Comparison of ENCODE assay signal across 34 cellular contexts in the genomic region with DNA sequence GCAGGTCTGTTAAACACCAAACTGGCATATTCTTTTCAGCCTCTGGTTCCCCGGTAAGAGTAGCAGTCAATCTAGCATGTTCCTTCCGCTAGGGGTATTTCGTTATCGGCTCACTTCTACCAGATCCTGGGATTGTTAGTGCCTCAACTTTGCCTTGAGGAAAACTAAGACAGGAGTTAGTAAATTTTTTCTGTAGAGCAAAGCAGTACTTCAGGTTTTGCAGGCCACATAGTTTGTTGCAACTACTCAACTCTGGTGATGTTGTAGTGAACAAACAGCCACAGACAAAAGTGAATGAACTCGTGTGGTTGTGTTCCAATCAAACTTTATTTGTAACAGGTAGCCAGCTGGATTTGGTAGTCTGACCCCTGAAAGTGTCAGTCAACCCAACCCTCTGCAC. TPM values are rescaled to one million over a fixed set of nuclear protein-coding genes. Genes with fewer than 3 reads are reported as not detected.
A peak's percentile ranks its signal among the peaks of the same experiment; 100 is the strongest.
DNase-seq lines count a peak whose midpoint lies in the region; TF ChIP-seq lines count a peak whose summit lies in the region.
"Had no signal": no experiment of that assay in that cellular context is flagged by ENCODE, and none has a peak within 500 bp of the region (broad histone marks: within the 10 kb centered on the region; RNA-seq: fewer than 3 reads in every experiment).

No MANE protein-coding gene starts in this region.

- H3K9me3 ChIP-seq in smooth muscle cell (replicated peaks; ENCODE audit: low read depth): no peaks in the 10 kb centered on the region
- no peaks in the 10 kb centered on the region for H3K9me3 ChIP-seq in neuronal stem cell (replicated peaks in 1 of 2; ENCODE audit: control insufficient read depth in 2 of 2, insufficient read depth in 1 of 2, low read depth in 1 of 2, low read length in 2 of 2)
- H3K9me3 ChIP-seq: BLaER1 treated with 17β-estradiol and CSF1 and Interleukin-3, amounts not matched to agents 10 nM and 100 nM; esophagus muscularis mucosa; left ventricle myocardium inferior; MG63; sigmoid colon; transverse colon had no signal

- H3K4ac ChIP-seq in neuronal stem cell (ENCODE audit: low read length): no peak overlapping the region

- H3K27ac ChIP-seq in RWPE1 (peak overlapping the region; percentile 56), smooth muscle cell (ENCODE audit: low read depth) (peak overlapping the region; percentile 76), neuronal stem cell (replicated peaks; ENCODE audit: low read length) (no peak overlapping the region)
- H3K27ac ChIP-seq: BLaER1 treated with 17β-estradiol and CSF1 and Interleukin-3, amounts not matched to agents 10 nM and 100 nM; left ventricle myocardium inferior; transverse colon had no signal

- no peaks in the 10 kb centered on the region for H3K27me3 Mint-ChIP-seq in activated T-cell treated with anti-CD3 and anti-CD28 coated beads, Interleukin-2, amount 50 U/mL, for 24 hours
- H3K27me3 Mint-ChIP-seq in endothelial cell (ENCODE audit: unreplicated experiment): peaks cover 3% of the 10 kb centered on the region
- H3K27me3 Mint-ChIP-seq: activated naive CD4-positive, alpha-beta T cell treated with anti-CD3 and anti-CD28 coated beads, Interleukin-2, amount 50 U/mL, for 24 hours; central memory CD8-positive, alpha-beta T cell; natural killer cell treated with Interleukin-12 subunit alpha and Interleukin-12 subunit beta and Interleukin-15 and Interleukin-18, amount 100 ng/mL, for 72 hours had no signal

- H2BK5ac ChIP-seq in neuronal stem cell (ENCODE audit: low read length): no peak overlapping the region

- TF ChIP-seq CTCF in RWPE1 (conservative IDR thresholded peaks at IDR 0.05; ENCODE audit: low read depth) (no peak), endothelial cell (IDR thresholded peaks at IDR 0.05; ENCODE audit: unreplicated experiment) (no peak), smooth muscle cell (IDR thresholded peaks at IDR 0.05; ENCODE audit: borderline replicate concordance, insufficient read depth, poor library complexity, severe bottlenecking) (no peak)

- H2AFZ ChIP-seq in smooth muscle cell (ENCODE audit: low read depth) (no peak overlapping the region), neuronal stem cell (ENCODE audit: low read length) (no peak overlapping the region)
- H2AFZ ChIP-seq: GM23338, hepatocyte had no signal

- H4K91ac ChIP-seq in neuronal stem cell (ENCODE audit: low read depth, low read length, poor library complexity): no peak overlapping the region

- H3K79me1 ChIP-seq in neuronal stem cell (ENCODE audit: low read depth, low read length): peaks cover 8% of the 10 kb centered on the region

- no peak overlapping the region for H2BK15ac ChIP-seq in neuronal stem cell (ENCODE audit: low read length)

- H3K36me3 ChIP-seq in smooth muscle cell (ENCODE audit: low read depth) (peaks cover 7% of the 10 kb centered on the region), neuronal stem cell (replicated peaks in 1 of 2; ENCODE audit: control insufficient read depth in 2 of 2, insufficient read depth in 2 of 2, low read length in 2 of 2) (peaks cover 71 to 97% of the 10 kb centered on the region in 2 donors)

- H3F3A ChIP-seq in smooth muscle cell (ENCODE audit: low read depth): peaks cover 59% of the 10 kb centered on the region

- no peak overlapping the region for H3K4me3 ChIP-seq in smooth muscle cell
- no peak overlapping the region for H3K4me3 ChIP-seq in neuronal stem cell (ENCODE audit: low read length in 2 of 2)
- H3K4me3 ChIP-seq: BLaER1 treated with 17β-estradiol and CSF1 and Interleukin-3, amounts not matched to agents 10 nM and 100 nM; esophagus muscularis mucosa; GM23338; hepatocyte; K562; left ventricle myocardium inferior; MG63; sigmoid colon; transverse colon had no signal

- no peak overlapping the region for H3K9ac ChIP-seq in smooth muscle cell (ENCODE audit: low read depth)
- no peak overlapping the region for H3K9ac ChIP-seq in neuronal stem cell (ENCODE audit: low read depth, low read length, poor library complexity)
- H3K9ac ChIP-seq: BLaER1 treated with 17β-estradiol and CSF1 and Interleukin-3, amounts not matched to agents 10 nM and 100 nM had no signal

- H3K4me2 ChIP-seq in smooth muscle cell (no peak overlapping the region), neuronal stem cell (ENCODE audit: insufficient read depth, low read length, poor library complexity, severe bottlenecking) (no peak overlapping the region)
- H3K4me2 ChIP-seq: BLaER1 treated with 17β-estradiol and CSF1 and Interleukin-3, amounts not matched to agents 10 nM and 100 nM; GM23338; hepatocyte had no signal

- no peaks in the 10 kb centered on the region for H3K9me3 Mint-ChIP-seq in activated T-cell treated with anti-CD3 and anti-CD28 coated beads, Interleukin-2, amount 50 U/mL, for 24 hours
- H3K9me3 Mint-ChIP-seq in endothelial cell (ENCODE audit: unreplicated experiment): no peaks in the 10 kb centered on the region
- H3K9me3 Mint-ChIP-seq: activated naive CD4-positive, alpha-beta T cell treated with anti-CD3 and anti-CD28 coated beads, Interleukin-2, amount 50 U/mL, for 24 hours; central memory CD8-positive, alpha-beta T cell; GM23338; natural killer cell treated with Interleukin-12 subunit alpha and Interleukin-12 subunit beta and Interleukin-15 and Interleukin-18, amount 100 ng/mL, for 72 hours had no signal

- H3K4me3 Mint-ChIP-seq in activated T-cell treated with anti-CD3 and anti-CD28 coated beads, Interleukin-2, amount 50 U/mL, for 24 hours: no peak overlapping the region
- peak overlapping the region; percentile 5 for H3K4me3 Mint-ChIP-seq in endothelial cell (ENCODE audit: unreplicated experiment)
- H3K4me3 Mint-ChIP-seq: activated CD8-positive, alpha-beta T cell treated with anti-CD3 and anti-CD28 coated beads, Interleukin-2, amount 10 ng/mL, durations not matched to agents 7 days and 5 days; activated naive CD4-positive, alpha-beta T cell treated with anti-CD3 and anti-CD28 coated beads, Interleukin-2, amount 50 U/mL, for 24 hours; central memory CD8-positive, alpha-beta T cell; GM23338; immature natural killer cell; natural killer cell treated with Interleukin-12 subunit alpha and Interleukin-12 subunit beta and Interleukin-15 and Interleukin-18, amount 100 ng/mL, for 72 hours had no signal

- peak overlapping the region; percentile 22 for H3K27ac Mint-ChIP-seq in activated T-cell treated with anti-CD3 and anti-CD28 coated beads, Interleukin-2, amount 50 U/mL, for 24 hours
- H3K27ac Mint-ChIP-seq in endothelial cell (ENCODE audit: unreplicated experiment): no peak overlapping the region
- H3K27ac Mint-ChIP-seq: activated CD8-positive, alpha-beta T cell treated with anti-CD3 and anti-CD28 coated beads, Interleukin-2, amount 10 ng/mL, durations not matched to agents 7 days and 5 days; activated naive CD4-positive, alpha-beta T cell treated with anti-CD3 and anti-CD28 coated beads, Interleukin-2, amount 50 U/mL, for 24 hours; GM23338; natural killer cell treated with Interleukin-12 subunit alpha and Interleukin-12 subunit beta and Interleukin-15 and Interleukin-18, amount 100 ng/mL, for 72 hours had no signal

- H3K4me1 Mint-ChIP-seq in activated T-cell treated with anti-CD3 and anti-CD28 coated beads, Interleukin-2, amount 50 U/mL, for 24 hours (ENCODE audit: low read depth): peaks cover 10% of the 10 kb centered on the region
- peaks cover 7% of the 10 kb centered on the region for H3K4me1 Mint-ChIP-seq in endothelial cell (ENCODE audit: unreplicated experiment)

- WGBS in smooth muscle cell (ENCODE audit: low lambda C conversion rate): 71% methylated on average over 5 of the region's 5 CpGs
- WGBS in neuronal stem cell (ENCODE audit: extremely low coverage in 2 of 2, insufficient read length in 2 of 2, insufficient replicate concordance in 1 of 2), 2 donors: no CpG with 5 or more reads among the region's 5 CpGs

- H4K20me1 ChIP-seq in smooth muscle cell (ENCODE audit: low read depth): peaks cover 61% of the 10 kb centered on the region

- CTCF ChIA-PET in RWPE1 (lab: Yijun Ruan, JAX): interaction anchor here (0.6 kb wide), 1 partner anchor 13 kb away, joined by 3 read pairs; no protein-coding TSS in a partner anchor

- no peak overlapping the region for H2BK12ac ChIP-seq in neuronal stem cell (ENCODE audit: low read length)

- no peak overlapping the region for H3K14ac ChIP-seq in neuronal stem cell (ENCODE audit: low read length)

- peaks cover 97% of the 10 kb centered on the region for H3K36me3 Mint-ChIP-seq in activated T-cell treated with anti-CD3 and anti-CD28 coated beads, Interleukin-2, amount 50 U/mL, for 24 hours (ENCODE audit: low read depth)
- peaks cover 50% of the 10 kb centered on the region for H3K36me3 Mint-ChIP-seq in endothelial cell (ENCODE audit: low read depth, unreplicated experiment)

- H3K27me3 ChIP-seq in smooth muscle cell (ENCODE audit: low read depth): no peaks in the 10 kb centered on the region
- no peaks in the 10 kb centered on the region for H3K27me3 ChIP-seq in neuronal stem cell (ENCODE audit: control insufficient read depth in 3 of 3, insufficient read depth in 3 of 3, low read depth in 1 of 3, low read length in 3 of 3)
- H3K27me3 ChIP-seq: BLaER1 treated with 17β-estradiol and CSF1 and Interleukin-3, amounts not matched to agents 10 nM and 100 nM; esophagus muscularis mucosa; hepatocyte; MG63; sigmoid colon; transverse colon had no signal

- H3K23ac ChIP-seq in neuronal stem cell (ENCODE audit: low read depth, low read length, poor library complexity): no peak overlapping the region

- H4K8ac ChIP-seq in neuronal stem cell (ENCODE audit: low read depth, low read length): no peak overlapping the region

- peaks cover 40% of the 10 kb centered on the region for H3K79me2 ChIP-seq in smooth muscle cell (ENCODE audit: low read depth)

- no peak for DNase-seq in activated T-cell treated with anti-CD3 and anti-CD28 coated beads, Interleukin-2, amount 50 U/mL, for 24 hours
- no peak for DNase-seq in activated T-cell treated with anti-CD3 and anti-CD28 coated beads for 4 hours
- DNase-seq in RWPE1 (ENCODE audit: low spot score): no peak
- DNase-seq in endothelial cell (ENCODE audit: low spot score): no peak
- no peak for DNase-seq in smooth muscle cell (lab: John Stamatoyannopoulos, UW; ENCODE audit: unreplicated experiment)
- DNase-seq in iPS-NIHi11 (ENCODE audit: low spot score): no peak
- DNase-seq in HT-29 (ENCODE audit: low spot score): no peak
- DNase-seq in neuronal stem cell (ENCODE audit: low spot score): no peak
- DNase-seq: activated CD8-positive, alpha-beta T cell treated with anti-CD3 and anti-CD28 coated beads, Interleukin-2, amount 10 ng/mL, durations not matched to agents 7 days and 5 days; anterior cingulate cortex; COR-L47; DMS79 treated with DMSO at 0.1 percent for 48 hours; foreskin melanocyte; immature natural killer cell; left ventricle myocardium inferior; MG63; NCI-H1417; NCI-H2081 treated with DMSO at 0.1 percent for 48 hours; NCI-H446; NCI-H82; posterior cingulate gyrus; sigmoid colon; stimulated activated CD4-positive, alpha-beta T cell treated with anti-CD3 and anti-CD28 coated beads, Interleukin-15, amount 100 ng/mL, for 24 hours; T-helper 9 cell; transverse colon had no signal

- no peak overlapping the region for H3K18ac ChIP-seq in neuronal stem cell (ENCODE audit: low read length)

- no peak overlapping the region for H2AK5ac ChIP-seq in neuronal stem cell (ENCODE audit: low read depth, low read length)

- POLR2A ChIA-PET in RWPE1 (lab: Yijun Ruan, JAX; ENCODE audit: low non-redundant PET): no interaction called here

- H3K4me1 ChIP-seq in smooth muscle cell (ENCODE audit: low read depth) (peaks cover 6% of the 10 kb centered on the region), neuronal stem cell (ENCODE audit: control insufficient read depth in 2 of 2, insufficient read depth in 1 of 2, low read depth in 1 of 2, low read length in 2 of 2) (peaks cover under 1 to 9% of the 10 kb centered on the region in 2 donors)

- no peak overlapping the region for H2BK120ac ChIP-seq in neuronal stem cell (ENCODE audit: low read depth, low read length)

RNA-seq across cellular contexts. Expression of gene CDH24, which starts 6.3 kb away (rescaled TPM):
- 13.6 TPM for total RNA-seq in endothelial cell (ENCODE audit: unreplicated experiment)
- 3.6 and 5.5 TPM in 2 replicates for total RNA-seq in smooth muscle cell
- 6.9 and 8.0 TPM in 2 replicates for polyA plus RNA-seq in smooth muscle cell
- total RNA-seq in HT-29 (2014; rRNA removed; shearing (Covaris generic)): 11.4 and 15.0 TPM in 2 replicates
- 21.1 TPM for polyA plus RNA-seq in neuronal stem cell (2013, experiment 1 of 2)
- 20.6 TPM for polyA plus RNA-seq in neuronal stem cell (2013, experiment 2 of 2)

RNA-seq across cellular contexts. Expression of gene PSMB11, which starts 21.6 kb away (rescaled TPM):
- total RNA-seq in endothelial cell (ENCODE audit: unreplicated experiment): not detected
- not detected in 2 replicates for total RNA-seq in smooth muscle cell
- polyA plus RNA-seq in smooth muscle cell: not detected in 2 replicates
- total RNA-seq in HT-29 (2014; rRNA removed; shearing (Covaris generic)): not detected in 2 replicates
- not detected for polyA plus RNA-seq in neuronal stem cell (2013, experiment 1 of 2)
- polyA plus RNA-seq in neuronal stem cell (2013, experiment 2 of 2): not detected
- total RNA-seq: activated CD8-positive, alpha-beta T cell treated with anti-CD3 and anti-CD28 coated beads, Interleukin-2, amount 10 ng/mL, durations not matched to agents 7 days and 5 days; esophagus muscularis mucosa; hepatocyte; K562; left ventricle myocardium inferior; natural killer cell treated with Interleukin-12 subunit alpha and Interleukin-12 subunit beta and Interleukin-15 and Interleukin-18, amount 100 ng/mL, for 72 hours; Right ventricle myocardium inferior; transverse colon had no signal
- polyA plus RNA-seq: GM23338, hepatocyte, immature natural killer cell, K562 had no signal

RNA-seq across cellular contexts. Expression of gene PSMB5, which starts 28.9 kb away (rescaled TPM):
- 177 TPM for total RNA-seq in endothelial cell (ENCODE audit: unreplicated experiment)
- total RNA-seq in smooth muscle cell: 161 and 183 TPM in 2 replicates
- 372 and 374 TPM in 2 replicates for polyA plus RNA-seq in smooth muscle cell
- total RNA-seq in HT-29 (2014; rRNA removed; shearing (Covaris generic)): 198 and 205 TPM in 2 replicates
- 136 TPM for polyA plus RNA-seq in neuronal stem cell (2013, experiment 1 of 2)
- 135 TPM for polyA plus RNA-seq in neuronal stem cell (2013, experiment 2 of 2)

RNA-seq across cellular contexts. Expression of gene ACIN1, which starts 31.3 kb away (rescaled TPM):
- total RNA-seq in endothelial cell (ENCODE audit: unreplicated experiment) (226 TPM), smooth muscle cell (64.5 and 69.0 TPM in 2 replicates)
- polyA plus RNA-seq in smooth muscle cell: 33.7 and 39.3 TPM in 2 replicates
- total RNA-seq in HT-29 (2014; rRNA removed; shearing (Covaris generic)): 59.1 and 64.4 TPM in 2 replicates
- polyA plus RNA-seq in neuronal stem cell (2013, experiment 1 of 2): 147 TPM
- polyA plus RNA-seq in neuronal stem cell (2013, experiment 2 of 2): 150 TPM

RNA-seq across cellular contexts. Expression of gene C14orf119, which starts 31.7 kb away (rescaled TPM):
- 55.2 TPM for total RNA-seq in endothelial cell (ENCODE audit: unreplicated experiment)
- 54.1 and 57.2 TPM in 2 replicates for total RNA-seq in smooth muscle cell
- 119 and 130 TPM in 2 replicates for polyA plus RNA-seq in smooth muscle cell
- total RNA-seq in HT-29 (2014; rRNA removed; shearing (Covaris generic)): 31.4 and 36.3 TPM in 2 replicates
- 21.0 TPM for polyA plus RNA-seq in neuronal stem cell (2013, experiment 1 of 2)
- 18.3 TPM for polyA plus RNA-seq in neuronal stem cell (2013, experiment 2 of 2)
